11 cellular contexts compared by ENCODE assay signal in the genomic region with DNA sequence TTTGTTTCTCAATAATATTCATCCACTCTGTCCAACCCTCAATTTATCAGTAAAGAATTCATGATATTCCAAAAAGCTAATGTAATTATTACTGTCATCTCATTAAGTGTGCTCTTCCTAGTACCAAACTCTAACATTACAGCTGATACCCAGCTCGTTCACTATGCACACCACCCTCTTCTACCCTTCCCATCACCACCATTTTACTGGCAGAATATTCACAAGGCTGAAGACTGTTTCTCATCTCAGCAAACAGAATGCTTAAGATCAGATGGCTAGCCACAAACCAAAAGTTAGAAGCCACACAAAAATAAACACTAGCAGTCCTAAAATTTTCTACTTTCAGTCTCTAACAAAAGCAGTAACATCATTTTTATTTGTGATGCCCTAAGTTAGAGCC.
DNase-seq lines count a peak whose midpoint lies in the region; ATAC-seq and TF ChIP-seq lines count a peak whose summit lies in the region.
"Had no signal": no experiment of that assay in that cellular context is flagged by ENCODE, and none has a peak within 500 bp of the region (broad histone marks: within the 10 kb centered on the region; RNA-seq: fewer than 3 reads in every experiment).

No MANE protein-coding gene starts in this region.

- DNase-seq in activated T-cell treated with anti-CD3 and anti-CD28 coated beads, Interleukin-2, amount 50 U/mL, for 4 hours: no peak
- DNase-seq in activated T-cell treated with anti-CD3 and anti-CD28 coated beads for 4 hours (no peak), lower lobe of right lung (no peak), transverse colon (no peak), nucleus accumbens (lab: John Stamatoyannopoulos, UW) (no peak)
- DNase-seq: adrenal gland, retina, thyroid gland had no signal

- no peaks in the 10 kb centered on the region for H3K27me3 Mint-ChIP-seq in activated T-cell treated with anti-CD3 and anti-CD28 coated beads, Interleukin-2, amount 50 U/mL, for 4 hours (ENCODE audit: low read depth)
- H3K27me3 Mint-ChIP-seq in activated naive CD8-positive, alpha-beta T cell: no peaks in the 10 kb centered on the region

- in situ Hi-C loops in transverse colon (cut with MboI; ENCODE audit: low pct_ligation_motif_present in 1 of 4, low pct_unique_long_range_greater_than_20kb in 1 of 4, low sequenced_read_pairs in 3 of 4): no loop called here

- H3K27ac ChIP-seq in lower lobe of right lung (peak overlapping the region; percentile 67), transverse colon (peak overlapping the region; percentile 77 to 84 (median 81))
- H3K27ac ChIP-seq: thyroid gland had no signal

- intact Hi-C loops in lower lobe of right lung (cut with DNase I) (no loop called here), transverse colon (cut with DNase I; ENCODE audit: low total_unique reads) (no loop called here)

- H3K36me3 Mint-ChIP-seq in activated T-cell treated with anti-CD3 and anti-CD28 coated beads, Interleukin-2, amount 50 U/mL, for 4 hours (ENCODE audit: insufficient read depth): peaks cover 2% of the 10 kb centered on the region
- H3K36me3 Mint-ChIP-seq in activated naive CD8-positive, alpha-beta T cell: peaks cover 2% of the 10 kb centered on the region

- peak overlapping the region; percentile 67 for H3K27ac Mint-ChIP-seq in activated naive CD8-positive, alpha-beta T cell

- H3K36me3 ChIP-seq in lower lobe of right lung: no peaks in the 10 kb centered on the region
- H3K36me3 ChIP-seq in transverse colon: no peaks in the 10 kb centered on the region
- H3K36me3 ChIP-seq: adrenal gland, thyroid gland had no signal

- no peak for TF ChIP-seq EP300 in transverse colon (IDR thresholded peaks at IDR 0.05; ENCODE audit: low read depth)

- TF ChIP-seq POLR2A in transverse colon (IDR thresholded peaks at IDR 0.05): no peak

- 17 to 25% methylated on average over 1 of the region's 1 CpG for WGBS in transverse colon (ENCODE audit: low coverage in 1 of 2), 2 donors

- H3K4me3 ChIP-seq in lower lobe of right lung: peak overlapping the region; percentile 55
- peak overlapping the region in 1 of 4 donors; percentile 51 for H3K4me3 ChIP-seq in transverse colon

- H3K9me3 ChIP-seq in lower lobe of right lung: no peaks in the 10 kb centered on the region
- no peaks in the 10 kb centered on the region for H3K9me3 ChIP-seq in transverse colon
- H3K9me3 ChIP-seq: adrenal gland, thyroid gland had no signal

- peaks cover 69% of the 10 kb centered on the region for H3K4me1 Mint-ChIP-seq in activated T-cell treated with anti-CD3 and anti-CD28 coated beads, Interleukin-2, amount 50 U/mL, for 4 hours (ENCODE audit: low read depth)
- H3K4me1 Mint-ChIP-seq in activated naive CD8-positive, alpha-beta T cell (ENCODE audit: low read depth): peaks cover 76% of the 10 kb centered on the region

- TF ChIP-seq CTCF in lower lobe of right lung (IDR thresholded peaks at IDR 0.05) (no peak), transverse colon (IDR thresholded peaks at IDR 0.05) (no peak)

- H3K27me3 ChIP-seq in lower lobe of right lung (ENCODE audit: low read depth): no peaks in the 10 kb centered on the region
- H3K27me3 ChIP-seq in transverse colon: no peaks in the 10 kb centered on the region
- H3K27me3 ChIP-seq: adrenal gland, thyroid gland had no signal

- H3K4me3 Mint-ChIP-seq in activated T-cell treated with anti-CD3 and anti-CD28 coated beads, Interleukin-2, amount 50 U/mL, for 4 hours: peak overlapping the region; percentile 75
- H3K4me3 Mint-ChIP-seq in activated naive CD8-positive, alpha-beta T cell: peak overlapping the region; percentile 92

- no peaks in the 10 kb centered on the region for H3K9me3 Mint-ChIP-seq in activated T-cell treated with anti-CD3 and anti-CD28 coated beads, Interleukin-2, amount 50 U/mL, for 4 hours
- H3K9me3 Mint-ChIP-seq in activated naive CD8-positive, alpha-beta T cell (ENCODE audit: low read depth): no peaks in the 10 kb centered on the region

- H3K4me1 ChIP-seq in lower lobe of right lung (peaks cover 31% of the 10 kb centered on the region), transverse colon (peaks cover 0 to 38% (median 28%) of the 10 kb centered on the region in 4 donors)

- no peak for ATAC-seq in activated T-cell treated with anti-CD3 and anti-CD28 coated beads, Interleukin-2, amount 50 U/mL, for 4 hours
- ATAC-seq in lower lobe of right lung (no peak), HG03378 (IDR thresholded peaks at IDR 0.05; ENCODE audit: unreplicated experiment) (no peak), HG03025 (IDR thresholded peaks at IDR 0.05; ENCODE audit: low FRiP score, unreplicated experiment) (no peak)
